In the genomic region with DNA sequence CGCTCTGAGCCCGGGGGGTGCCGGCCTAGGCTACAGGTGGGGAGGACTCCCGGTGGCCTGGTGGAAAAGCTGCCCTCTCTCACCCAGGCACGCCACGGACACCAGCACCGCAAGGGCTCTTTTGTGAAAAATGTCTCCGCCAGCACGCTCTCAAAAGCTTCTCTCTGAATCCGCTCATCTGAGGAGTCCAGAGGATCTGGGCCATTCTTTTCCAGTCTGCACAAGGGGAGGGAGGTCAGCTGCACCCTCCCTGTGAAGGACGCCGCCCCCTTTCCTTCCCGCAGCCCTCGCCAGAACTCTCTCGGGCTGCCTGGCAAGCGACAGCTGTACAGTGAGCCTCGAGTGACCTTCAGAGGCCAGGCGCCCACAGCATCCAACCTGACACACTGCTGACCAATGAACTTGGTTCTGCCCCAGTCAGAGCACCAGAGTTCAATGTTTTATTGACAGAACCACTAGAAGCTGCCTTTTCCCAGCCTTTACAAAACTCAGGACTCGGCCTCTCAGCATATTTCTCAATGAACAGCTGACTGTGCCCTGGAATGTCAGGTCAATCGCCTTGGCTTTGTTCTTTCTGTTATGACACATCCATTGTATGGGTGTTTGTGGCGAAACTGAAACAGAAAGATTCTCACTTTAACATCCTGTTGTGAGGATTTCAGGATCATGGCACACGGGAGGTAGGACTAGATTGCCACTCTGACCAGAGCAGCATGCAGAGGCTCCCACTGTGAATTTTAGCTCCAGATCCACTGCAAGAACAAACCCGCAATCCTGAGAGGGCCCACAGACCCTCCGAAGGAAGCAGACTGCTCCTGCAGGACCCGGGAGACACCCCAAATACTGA, we compare ENCODE assay signal across 1 cellular context.
TF ChIP-seq lines count a peak whose summit lies in the region.

No MANE protein-coding gene starts in this region.

TF ChIP-seq in HepG2, 621 proteins besides CTCF, POLR2A, EP300 and RAD21 (continued from another document and continues in another):
- TF ChIP-seq, protein P1, sequence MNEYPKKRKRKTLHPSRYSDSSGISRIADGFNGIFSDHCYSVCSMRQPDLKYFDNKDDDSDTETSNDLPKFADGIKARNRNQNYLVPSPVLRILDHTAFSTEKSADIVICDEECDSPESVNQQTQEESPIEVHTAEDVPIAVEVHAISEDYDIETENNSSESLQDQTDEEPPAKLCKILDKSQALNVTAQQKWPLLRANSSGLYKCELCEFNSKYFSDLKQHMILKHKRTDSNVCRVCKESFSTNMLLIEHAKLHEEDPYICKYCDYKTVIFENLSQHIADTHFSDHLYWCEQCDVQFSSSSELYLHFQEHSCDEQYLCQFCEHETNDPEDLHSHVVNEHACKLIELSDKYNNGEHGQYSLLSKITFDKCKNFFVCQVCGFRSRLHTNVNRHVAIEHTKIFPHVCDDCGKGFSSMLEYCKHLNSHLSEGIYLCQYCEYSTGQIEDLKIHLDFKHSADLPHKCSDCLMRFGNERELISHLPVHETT (CRISPR knock-in tag; conservative IDR thresholded peaks at IDR 0.05) = peak; percentile 77; the same call in 1 of the 2 replicates
- TF ChIP-seq FOXP1 (IDR thresholded peaks at IDR 0.05) (peak; percentile 74; the same call in 1 of the 2 replicates), FOXP1 (CRISPR knock-in tag; IDR thresholded peaks at IDR 0.05) (peak; percentile 96), KDM5A (IDR thresholded peaks at IDR 0.05; ENCODE audit: borderline replicate concordance, low read length) (0 out of 2 replicates have a peak, but pooled peaks have one; percentile 67), NCOR1 (IDR thresholded peaks at IDR 0.05; ENCODE audit: borderline replicate concordance, low read length) (peak; percentile 100), TBX2 (CRISPR knock-in tag; IDR thresholded peaks at IDR 0.05; ENCODE audit: borderline replicate concordance) (peak; percentile 99), NFYC (CRISPR knock-in tag; IDR thresholded peaks at IDR 0.05) (peak; percentile 76), PPARG (CRISPR knock-in tag; conservative IDR thresholded peaks at IDR 0.05) (peak; percentile 94), ZNF230 (CRISPR knock-in tag; IDR thresholded peaks at IDR 0.05) (peak; percentile 86), ZNF274 (CRISPR knock-in tag; IDR thresholded peaks at IDR 0.05) (peak; percentile 91), SNAPC2 (CRISPR knock-in tag; IDR thresholded peaks at IDR 0.05) (peak; percentile 91; the same call in 1 of the 2 replicates), PRDM15 (CRISPR knock-in tag; IDR thresholded peaks at IDR 0.05) (peak; percentile 71; the same call in 1 of the 2 replicates), KDM1A (CRISPR knock-in tag; IDR thresholded peaks at IDR 0.05) (peak; percentile 86), FOSL2 (CRISPR knock-in tag; IDR thresholded peaks at IDR 0.05) (peak; percentile 100), YEATS2 (CRISPR knock-in tag; IDR thresholded peaks at IDR 0.05; ENCODE audit: borderline replicate concordance) (peak; percentile 86; the same call in 1 of the 2 replicates), ZNF589 (CRISPR knock-in tag; conservative IDR thresholded peaks at IDR 0.05) (0 out of 2 replicates have a peak, but pooled peaks have one; percentile 84), ZNF333 (CRISPR knock-in tag; IDR thresholded peaks at IDR 0.05; ENCODE audit: borderline replicate concordance) (no peak), HDAC1 (CRISPR knock-in tag; IDR thresholded peaks at IDR 0.05) (peak; percentile 98), ZNF775 (CRISPR knock-in tag; IDR thresholded peaks at IDR 0.05; ENCODE audit: borderline replicate concordance) (0 out of 2 replicates have a peak, but pooled peaks have one; percentile 43), ZNF121 (CRISPR knock-in tag; IDR thresholded peaks at IDR 0.05) (0 out of 2 replicates have a peak, but pooled peaks have one; percentile 1), ESRRA (CRISPR knock-in tag; IDR thresholded peaks at IDR 0.05; ENCODE audit: low read depth) (peak; percentile 98), ZNF205 (CRISPR knock-in tag; IDR thresholded peaks at IDR 0.05) (peak; percentile 96), FOXO1 (CRISPR knock-in tag; IDR thresholded peaks at IDR 0.05) (peak; percentile 96), GABPA (IDR thresholded peaks at IDR 0.05; ENCODE audit: low read depth, low read length) (no peak), GABPA (CRISPR knock-in tag; IDR thresholded peaks at IDR 0.05; ENCODE audit: low read depth) (peak; percentile 73)
- TF ChIP-seq, protein P2, sequence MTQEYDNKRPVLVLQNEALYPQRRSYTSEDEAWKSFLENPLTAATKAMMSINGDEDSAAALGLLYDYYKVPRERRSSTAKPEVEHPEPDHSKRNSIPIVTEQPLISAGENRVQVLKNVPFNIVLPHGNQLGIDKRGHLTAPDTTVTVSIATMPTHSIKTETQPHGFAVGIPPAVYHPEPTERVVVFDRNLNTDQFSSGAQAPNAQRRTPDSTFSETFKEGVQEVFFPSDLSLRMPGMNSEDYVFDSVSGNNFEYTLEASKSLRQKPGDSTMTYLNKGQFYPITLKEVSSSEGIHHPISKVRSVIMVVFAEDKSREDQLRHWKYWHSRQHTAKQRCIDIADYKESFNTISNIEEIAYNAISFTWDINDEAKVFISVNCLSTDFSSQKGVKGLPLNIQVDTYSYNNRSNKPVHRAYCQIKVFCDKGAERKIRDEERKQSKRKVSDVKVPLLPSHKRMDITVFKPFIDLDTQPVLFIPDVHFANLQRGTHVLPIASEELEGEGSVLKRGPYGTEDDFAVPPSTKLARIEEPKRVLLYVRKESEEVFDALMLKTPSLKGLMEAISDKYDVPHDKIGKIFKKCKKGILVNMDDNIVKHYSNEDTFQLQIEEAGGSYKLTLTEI (CRISPR knock-in tag; conservative IDR thresholded peaks at IDR 0.05) = no peak
- TF ChIP-seq, protein P3, sequence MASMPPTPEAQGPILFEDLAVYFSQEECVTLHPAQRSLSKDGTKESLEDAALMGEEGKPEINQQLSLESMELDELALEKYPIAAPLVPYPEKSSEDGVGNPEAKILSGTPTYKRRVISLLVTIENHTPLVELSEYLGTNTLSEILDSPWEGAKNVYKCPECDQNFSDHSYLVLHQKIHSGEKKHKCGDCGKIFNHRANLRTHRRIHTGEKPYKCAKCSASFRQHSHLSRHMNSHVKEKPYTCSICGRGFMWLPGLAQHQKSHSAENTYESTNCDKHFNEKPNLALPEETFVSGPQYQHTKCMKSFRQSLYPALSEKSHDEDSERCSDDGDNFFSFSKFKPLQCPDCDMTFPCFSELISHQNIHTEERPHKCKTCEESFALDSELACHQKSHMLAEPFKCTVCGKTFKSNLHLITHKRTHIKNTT (CRISPR knock-in tag; IDR thresholded peaks at IDR 0.05) = no peak
- TF ChIP-seq, protein P4, sequence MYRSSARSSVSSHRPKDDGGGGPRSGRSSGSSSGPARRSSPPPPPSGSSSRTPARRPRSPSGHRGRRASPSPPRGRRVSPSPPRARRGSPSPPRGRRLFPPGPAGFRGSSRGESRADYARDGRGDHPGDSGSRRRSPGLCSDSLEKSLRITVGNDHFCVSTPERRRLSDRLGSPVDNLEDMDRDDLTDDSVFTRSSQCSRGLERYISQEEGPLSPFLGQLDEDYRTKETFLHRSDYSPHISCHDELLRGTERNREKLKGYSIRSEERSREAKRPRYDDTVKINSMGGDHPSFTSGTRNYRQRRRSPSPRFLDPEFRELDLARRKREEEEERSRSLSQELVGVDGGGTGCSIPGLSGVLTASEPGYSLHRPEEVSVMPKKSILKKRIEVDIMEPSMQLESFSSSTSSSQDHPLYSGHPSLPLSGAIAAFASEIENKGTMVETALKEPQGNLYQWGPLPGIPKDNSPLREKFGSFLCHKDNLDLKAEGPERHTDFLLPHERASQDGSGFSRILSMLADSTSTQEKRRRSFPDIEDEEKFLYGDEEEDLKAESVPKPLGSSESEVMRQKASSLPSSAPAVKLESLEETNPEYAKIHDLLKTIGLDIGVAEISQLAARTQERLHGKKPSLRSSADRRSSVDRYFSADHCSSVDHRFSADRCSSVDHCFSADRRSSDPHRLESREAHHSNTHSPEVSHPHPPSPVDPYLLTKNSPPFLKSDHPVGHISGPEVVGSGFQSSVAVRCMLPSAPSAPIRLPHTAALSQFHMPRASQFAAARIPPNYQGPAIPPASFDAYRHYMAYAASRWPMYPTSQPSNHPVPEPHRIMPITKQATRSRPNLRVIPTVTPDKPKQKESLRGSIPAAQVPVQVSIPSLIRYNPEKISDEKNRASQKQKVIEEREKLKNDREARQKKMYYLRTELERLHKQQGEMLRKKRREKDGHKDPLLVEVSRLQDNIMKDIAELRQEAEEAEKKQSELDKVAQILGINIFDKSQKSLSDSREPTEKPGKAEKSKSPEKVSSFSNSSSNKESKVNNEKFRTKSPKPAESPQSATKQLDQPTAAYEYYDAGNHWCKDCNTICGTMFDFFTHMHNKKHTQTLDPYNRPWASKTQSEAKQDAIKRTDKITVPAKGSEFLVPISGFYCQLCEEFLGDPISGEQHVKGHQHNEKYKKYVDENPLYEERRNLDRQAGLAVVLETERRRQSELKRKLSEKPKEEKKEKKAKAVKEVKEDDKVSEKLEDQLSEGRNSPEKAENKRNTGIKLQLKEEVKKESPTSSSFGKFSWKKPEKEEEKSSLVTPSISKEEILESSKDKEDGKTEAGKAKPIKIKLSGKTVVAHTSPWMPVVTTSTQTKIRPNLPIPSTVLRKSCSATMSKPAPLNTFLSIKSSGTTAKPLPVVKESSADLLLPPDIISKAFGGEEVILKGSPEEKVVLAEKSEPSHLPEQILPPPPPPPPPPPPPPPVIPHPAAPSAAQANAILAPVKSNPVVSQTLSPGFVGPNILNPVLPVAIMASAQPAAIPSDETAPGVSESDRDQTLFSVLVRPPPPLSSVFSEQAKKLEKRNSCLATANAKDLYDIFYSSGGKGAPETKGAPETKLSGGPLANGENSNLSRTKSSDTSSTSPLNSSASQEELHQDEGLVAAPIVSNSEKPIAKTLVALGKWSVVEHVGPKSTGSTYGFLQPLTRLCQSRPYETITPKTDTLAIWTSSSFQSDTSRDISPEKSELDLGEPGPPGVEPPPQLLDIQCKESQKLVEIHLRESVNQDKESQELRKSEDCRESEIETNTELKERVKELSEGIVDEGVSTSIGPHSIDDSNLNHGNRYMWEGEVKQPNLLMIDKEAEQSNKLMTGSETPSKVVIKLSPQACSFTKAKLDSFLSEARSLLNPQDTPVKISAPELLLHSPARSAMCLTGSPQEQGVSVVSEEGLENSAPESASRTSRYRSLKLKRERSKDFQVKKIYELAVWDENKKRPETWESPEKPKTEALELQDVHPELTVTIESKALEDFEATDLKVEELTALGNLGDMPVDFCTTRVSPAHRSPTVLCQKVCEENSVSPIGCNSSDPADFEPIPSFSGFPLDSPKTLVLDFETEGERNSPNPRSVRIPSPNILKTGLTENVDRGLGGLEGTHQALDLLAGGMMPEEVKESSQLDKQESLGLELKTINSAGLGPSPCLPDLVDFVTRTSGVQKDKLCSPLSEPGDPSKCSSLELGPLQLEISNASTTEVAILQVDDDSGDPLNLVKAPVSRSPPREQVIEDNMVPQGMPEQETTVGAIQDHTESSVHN (CRISPR knock-in tag; IDR thresholded peaks at IDR 0.05) = peak; percentile 88; the same call in 1 of the 2 replicates
- TF ChIP-seq, protein P5, sequence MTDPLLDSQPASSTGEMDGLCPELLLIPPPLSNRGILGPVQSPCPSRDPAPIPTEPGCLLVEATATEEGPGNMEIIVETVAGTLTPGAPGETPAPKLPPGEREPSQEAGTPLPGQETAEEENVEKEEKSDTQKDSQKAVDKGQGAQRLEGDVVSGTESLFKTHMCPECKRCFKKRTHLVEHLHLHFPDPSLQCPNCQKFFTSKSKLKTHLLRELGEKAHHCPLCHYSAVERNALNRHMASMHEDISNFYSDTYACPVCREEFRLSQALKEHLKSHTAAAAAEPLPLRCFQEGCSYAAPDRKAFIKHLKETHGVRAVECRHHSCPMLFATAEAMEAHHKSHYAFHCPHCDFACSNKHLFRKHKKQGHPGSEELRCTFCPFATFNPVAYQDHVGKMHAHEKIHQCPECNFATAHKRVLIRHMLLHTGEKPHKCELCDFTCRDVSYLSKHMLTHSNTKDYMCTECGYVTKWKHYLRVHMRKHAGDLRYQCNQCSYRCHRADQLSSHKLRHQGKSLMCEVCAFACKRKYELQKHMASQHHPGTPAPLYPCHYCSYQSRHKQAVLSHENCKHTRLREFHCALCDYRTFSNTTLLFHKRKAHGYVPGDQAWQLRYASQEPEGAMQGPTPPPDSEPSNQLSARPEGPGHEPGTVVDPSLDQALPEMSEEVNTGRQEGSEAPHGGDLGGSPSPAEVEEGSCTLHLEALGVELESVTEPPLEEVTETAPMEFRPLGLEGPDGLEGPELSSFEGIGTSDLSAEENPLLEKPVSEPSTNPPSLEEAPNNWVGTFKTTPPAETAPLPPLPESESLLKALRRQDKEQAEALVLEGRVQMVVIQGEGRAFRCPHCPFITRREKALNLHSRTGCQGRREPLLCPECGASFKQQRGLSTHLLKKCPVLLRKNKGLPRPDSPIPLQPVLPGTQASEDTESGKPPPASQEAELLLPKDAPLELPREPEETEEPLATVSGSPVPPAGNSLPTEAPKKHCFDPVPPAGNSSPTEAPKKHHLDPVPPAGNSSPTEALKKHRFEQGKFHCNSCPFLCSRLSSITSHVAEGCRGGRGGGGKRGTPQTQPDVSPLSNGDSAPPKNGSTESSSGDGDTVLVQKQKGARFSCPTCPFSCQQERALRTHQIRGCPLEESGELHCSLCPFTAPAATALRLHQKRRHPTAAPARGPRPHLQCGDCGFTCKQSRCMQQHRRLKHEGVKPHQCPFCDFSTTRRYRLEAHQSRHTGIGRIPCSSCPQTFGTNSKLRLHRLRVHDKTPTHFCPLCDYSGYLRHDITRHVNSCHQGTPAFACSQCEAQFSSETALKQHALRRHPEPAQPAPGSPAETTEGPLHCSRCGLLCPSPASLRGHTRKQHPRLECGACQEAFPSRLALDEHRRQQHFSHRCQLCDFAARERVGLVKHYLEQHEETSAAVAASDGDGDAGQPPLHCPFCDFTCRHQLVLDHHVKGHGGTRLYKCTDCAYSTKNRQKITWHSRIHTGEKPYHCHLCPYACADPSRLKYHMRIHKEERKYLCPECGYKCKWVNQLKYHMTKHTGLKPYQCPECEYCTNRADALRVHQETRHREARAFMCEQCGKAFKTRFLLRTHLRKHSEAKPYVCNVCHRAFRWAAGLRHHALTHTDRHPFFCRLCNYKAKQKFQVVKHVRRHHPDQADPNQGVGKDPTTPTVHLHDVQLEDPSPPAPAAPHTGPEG (CRISPR knock-in tag; IDR thresholded peaks at IDR 0.05) = peak; percentile 82; the same call in 1 of the 2 replicates
